Comparison of ENCODE assay signal across 14 cellular contexts in genomic region chr9:108297025-108297424, GRCh38.
DNase-seq lines count a peak whose midpoint lies in the region; ATAC-seq and TF ChIP-seq lines count a peak whose summit lies in the region.
"Had no signal": no experiment of that assay in that cellular context is flagged by ENCODE, and none has a peak within 500 bp of the region (broad histone marks: within the 10 kb centered on the region; RNA-seq: fewer than 3 reads in every experiment).

No MANE protein-coding gene starts in this region.

- peaks cover 6% of the 10 kb centered on the region for H3K9me3 ChIP-seq in endodermal cell (ENCODE audit: control insufficient read depth, low read length)
- H3K9me3 ChIP-seq: thyroid gland had no signal

- H3K9me3 Mint-ChIP-seq in endodermal cell = peaks cover 6% of the 10 kb centered on the region

- no peaks in the 10 kb centered on the region for H3K27me3 ChIP-seq in endodermal cell (ENCODE audit: control insufficient read depth, insufficient read depth, low read length, poor library complexity, severe bottlenecking)
- H3K27me3 ChIP-seq: cardiac muscle cell, thyroid gland had no signal

- TF ChIP-seq CTCF in VCaP (conservative IDR thresholded peaks at IDR 0.05) (no peak), endodermal cell (conservative IDR thresholded peaks at IDR 0.05) (no peak)

- H3K36me3 ChIP-seq in endodermal cell (ENCODE audit: control insufficient read depth, insufficient read depth, low read length) = no peaks in the 10 kb centered on the region
- H3K36me3 ChIP-seq: cardiac muscle cell, thyroid gland had no signal

- H3K9ac ChIP-seq in endodermal cell (ENCODE audit: extremely low read depth, low read length, poor library complexity, severe bottlenecking) = no peak overlapping the region

- DNase-seq in H4 (ENCODE audit: low spot score) = peak; percentile 43
- peak; percentile 25 for DNase-seq in left cardiac atrium
- DNase-seq in stromal cell of bone marrow (ENCODE audit: low read depth) = peak; percentile 96
- no peak for DNase-seq in endodermal cell
- DNase-seq: DND-41, NCI-H774, T-helper 9 cell had no signal

- H3K4me1 Mint-ChIP-seq in endodermal cell = peaks cover 23% of the 10 kb centered on the region

- no peak overlapping the region for H3K4me3 ChIP-seq in endodermal cell (ENCODE audit: low read length)
- H3K4me3 ChIP-seq: cardiac muscle cell, thyroid gland had no signal

- ATAC-seq in left cardiac atrium (peak in 1 of 2 donors; percentile 81), GM21367 (IDR thresholded peaks at IDR 0.05; ENCODE audit: unreplicated experiment) (no peak), GM19463 (IDR thresholded peaks at IDR 0.05; ENCODE audit: unreplicated experiment) (no peak), HG02885 (IDR thresholded peaks at IDR 0.05; ENCODE audit: poor library complexity, unreplicated experiment) (no peak)

- peaks cover 3% of the 10 kb centered on the region for H3K4me1 ChIP-seq in endodermal cell (ENCODE audit: control insufficient read depth, insufficient read depth, low read length)
- H3K4me1 ChIP-seq: thyroid gland had no signal

- 92 to 95% methylated on average over 2 to 4 of the region's 4 CpGs for WGBS in endodermal cell (ENCODE audit: insufficient coverage in 1 of 2, insufficient read length in 1 of 2), 2 experiments

- H3K27ac Mint-ChIP-seq in endodermal cell = no peak overlapping the region
- H3K27ac Mint-ChIP-seq: nephron had no signal

- intact Hi-C loops in left cardiac atrium (cut with DNase I) = no loop called here

- H3K27ac ChIP-seq in VCaP = peak overlapping the region; percentile 78; the same call in 1 of the 2 replicates
- H3K27ac ChIP-seq in endodermal cell (ENCODE audit: low read depth, low read length) = no peak overlapping the region
- H3K27ac ChIP-seq: cardiac muscle cell, thyroid gland had no signal

- no peak overlapping the region for H3K4me3 Mint-ChIP-seq in endodermal cell
- H3K4me3 Mint-ChIP-seq: nephron had no signal

- H3K36me3 Mint-ChIP-seq in endodermal cell (ENCODE audit: low read depth) = no peaks in the 10 kb centered on the region

- H3K27me3 Mint-ChIP-seq in endodermal cell (ENCODE audit: insufficient read depth) = no peaks in the 10 kb centered on the region
